12 cellular contexts compared by ENCODE assay signal in genomic region chr15:67086650-67086941, GRCh38. TPM values are rescaled to one million over a fixed set of nuclear protein-coding genes. Genes with fewer than 3 reads are reported as not detected.
DNase-seq lines count a peak whose midpoint lies in the region; TF ChIP-seq lines count a peak whose summit lies in the region.
"Had no signal": no experiment of that assay in that cellular context is flagged by ENCODE, and none has a peak within 500 bp of the region (broad histone marks: within the 10 kb centered on the region; RNA-seq: fewer than 3 reads in every experiment).

No MANE protein-coding gene starts in this region.

- intact Hi-C loops in dendritic cell treated with granulocyte-macrophage colony-stimulating factor and Interleukin-4, amounts not matched to agents 40 ng/mL and 50 ng/mL, for 4 days (cut with micrococcal nuclease): no loop called here
- intact Hi-C loops in spleen (cut with DNase I; ENCODE audit: low total_unique reads): no loop called here

- H3K9me3 ChIP-seq in OCI-LY3 (ENCODE audit: insufficient read depth, low read length): no peaks in the 10 kb centered on the region
- no peaks in the 10 kb centered on the region for H3K9me3 ChIP-seq in spleen
- H3K9me3 ChIP-seq: thoracic aorta had no signal

- peaks cover 24% of the 10 kb centered on the region for H3K27me3 ChIP-seq in OCI-LY3 (ENCODE audit: low read depth, low read length)
- no peaks in the 10 kb centered on the region for H3K27me3 ChIP-seq in spleen (replicated peaks in 1 of 7)

- H3K36me3 Mint-ChIP-seq in T-helper 2 cell treated with Interferon-gamma antibody and Interleukin-4, amounts not matched to agents 5 μg/mL and 100 μg/mL, for 36 hours (ENCODE audit: low read depth): peaks cover 59% of the 10 kb centered on the region
- H3K36me3 Mint-ChIP-seq in dendritic cell treated with granulocyte-macrophage colony-stimulating factor and Interleukin-4, amounts not matched to agents 40 ng/mL and 50 ng/mL, for 4 days (ENCODE audit: low read depth): no peaks in the 10 kb centered on the region

- H3K4me3 Mint-ChIP-seq in T-helper 2 cell treated with Interferon-gamma antibody and Interleukin-4, amounts not matched to agents 5 μg/mL and 100 μg/mL, for 36 hours: peak overlapping the region; percentile 74
- H3K4me3 Mint-ChIP-seq in dendritic cell treated with granulocyte-macrophage colony-stimulating factor and Interleukin-4, amounts not matched to agents 40 ng/mL and 50 ng/mL, for 4 days: no peak overlapping the region

- peak overlapping the region; percentile 92 for H3K27ac ChIP-seq in OCI-LY3 (ENCODE audit: low read length)
- H3K27ac ChIP-seq in spleen: peak overlapping the region in 7 of 8 donors; percentile 32 to 85 (median 70)
- H3K27ac ChIP-seq: thoracic aorta had no signal

- WGBS in spleen, 5 donors: 59 to 83% (median 66%) methylated on average over 3 to 5 of the region's 5 CpGs

- no peak for DNase-seq in T-helper 2 cell treated with Interferon-gamma antibody and Interleukin-4, amounts not matched to agents 5 μg/mL and 100 μg/mL, for 36 hours (ENCODE audit: low spot score)
- DNase-seq in T-helper 2 cell: no peak
- no peak for DNase-seq in spleen
- no peak for DNase-seq in stimulated activated CD4-positive, alpha-beta T cell treated with anti-CD3 and anti-CD28 coated beads, Interleukin-4, amount 100 ng/mL, for 4 hours
- DNase-seq in amniotic stem cell (lab: John Stamatoyannopoulos, UW): no peak
- DNase-seq in occipital lobe (lab: John Stamatoyannopoulos, UW): no peak
- DNase-seq: 8988T; central memory CD4-positive, alpha-beta T cell; DMS153 had no signal

- H3K4me3 ChIP-seq in OCI-LY3 (ENCODE audit: low read length) (peak overlapping the region; percentile 45), spleen (no peak overlapping the region)
- H3K4me3 ChIP-seq: thoracic aorta had no signal

- peak overlapping the region; percentile 92 for H3K27ac Mint-ChIP-seq in T-helper 2 cell treated with Interferon-gamma antibody and Interleukin-4, amounts not matched to agents 5 μg/mL and 100 μg/mL, for 36 hours
- H3K27ac Mint-ChIP-seq in dendritic cell treated with granulocyte-macrophage colony-stimulating factor and Interleukin-4, amounts not matched to agents 40 ng/mL and 50 ng/mL, for 4 days: peak overlapping the region; percentile 42

- H3K9me3 Mint-ChIP-seq in T-helper 2 cell treated with Interferon-gamma antibody and Interleukin-4, amounts not matched to agents 5 μg/mL and 100 μg/mL, for 36 hours: peaks cover 7% of the 10 kb centered on the region
- no peaks in the 10 kb centered on the region for H3K9me3 Mint-ChIP-seq in dendritic cell treated with granulocyte-macrophage colony-stimulating factor and Interleukin-4, amounts not matched to agents 40 ng/mL and 50 ng/mL, for 4 days

- H3K4me2 ChIP-seq in OCI-LY3 (ENCODE audit: low read length): peak overlapping the region; percentile 84

- no peaks in the 10 kb centered on the region for H3K27me3 Mint-ChIP-seq in T-helper 2 cell treated with Interferon-gamma antibody and Interleukin-4, amounts not matched to agents 5 μg/mL and 100 μg/mL, for 36 hours (ENCODE audit: low read depth)
- H3K27me3 Mint-ChIP-seq in dendritic cell treated with granulocyte-macrophage colony-stimulating factor and Interleukin-4, amounts not matched to agents 40 ng/mL and 50 ng/mL, for 4 days: peaks cover 33% of the 10 kb centered on the region

- H3K36me3 ChIP-seq in OCI-LY3 (replicated peaks; ENCODE audit: low read depth, low read length) (peaks cover 3% of the 10 kb centered on the region), spleen (no peaks in the 10 kb centered on the region)
- H3K36me3 ChIP-seq: thoracic aorta had no signal

- no peak for TF ChIP-seq POLR2A in spleen (IDR thresholded peaks at IDR 0.05)

- H4K20me1 ChIP-seq in OCI-LY3 (ENCODE audit: insufficient read depth, low read length): peaks cover 14% of the 10 kb centered on the region

- peaks cover 75% of the 10 kb centered on the region for H3K4me1 ChIP-seq in OCI-LY3 (ENCODE audit: low read length)
- H3K4me1 ChIP-seq in spleen: peaks cover 80 to 100% (median 99%) of the 10 kb centered on the region in 6 donors

- peaks cover 35% of the 10 kb centered on the region for H3K79me2 ChIP-seq in OCI-LY3 (ENCODE audit: low read length)

- H3K9ac ChIP-seq in OCI-LY3 (ENCODE audit: low read length): peak overlapping the region; percentile 48; the same call in 1 of the 2 replicates

- TF ChIP-seq CTCF in OCI-LY3 (IDR thresholded peaks at IDR 0.05; ENCODE audit: low read depth, low read length): no peak
- no peak for TF ChIP-seq CTCF in spleen (IDR thresholded peaks at IDR 0.05 in 8 of 11, conservative IDR thresholded peaks at IDR 0.05 in 3 of 11)

- no peak overlapping the region for H2AFZ ChIP-seq in OCI-LY3 (ENCODE audit: low read depth, low read length)

- H3K4me1 Mint-ChIP-seq in T-helper 2 cell treated with Interferon-gamma antibody and Interleukin-4, amounts not matched to agents 5 μg/mL and 100 μg/mL, for 36 hours (ENCODE audit: low read depth): peaks cover 92% of the 10 kb centered on the region
- H3K4me1 Mint-ChIP-seq in dendritic cell treated with granulocyte-macrophage colony-stimulating factor and Interleukin-4, amounts not matched to agents 40 ng/mL and 50 ng/mL, for 4 days (ENCODE audit: low read depth): peaks cover 89% of the 10 kb centered on the region

RNA-seq across cellular contexts. Expression of gene SMAD3, which starts 21.2 kb away (rescaled TPM):
- total RNA-seq in spleen: 10 to 100 TPM; 27.3 to 78.4 (median 47.5) TPM
- 1 to 10 TPM; 8.3 to 8.9 (median 8.6) TPM for polyA plus RNA-seq in spleen
- 2.5 TPM for total RNA-seq in occipital lobe
